1 cellular context compared by ENCODE assay signal in genomic region chr19:506404-507285, GRCh38.
A peak's percentile ranks its signal among the peaks of the same experiment; 100 is the strongest.
TF ChIP-seq lines count a peak whose summit lies in the region.

No MANE protein-coding gene starts in this region.

TF ChIP-seq in HepG2, 621 proteins besides CTCF, POLR2A, EP300 and RAD21 (continued from another document and continues in another):
- TF ChIP-seq BCL3 (CRISPR knock-in tag; IDR thresholded peaks at IDR 0.05) = no peak
- peak; percentile 37; the same call in 1 of the 2 replicates for TF ChIP-seq ZNF512B (CRISPR knock-in tag; IDR thresholded peaks at IDR 0.05; ENCODE audit: borderline replicate concordance)
- no peak for TF ChIP-seq ZNF326 (CRISPR knock-in tag; IDR thresholded peaks at IDR 0.05; ENCODE audit: borderline replicate concordance)
- TF ChIP-seq SMAD9 (CRISPR knock-in tag; IDR thresholded peaks at IDR 0.05) = no peak
- TF ChIP-seq ZMYM3 (CRISPR knock-in tag; IDR thresholded peaks at IDR 0.05) = peak; percentile 77
- peak; percentile 50; the same call in 1 of the 2 replicates for TF ChIP-seq ZBTB38 (CRISPR knock-in tag; IDR thresholded peaks at IDR 0.05)
- no peak for TF ChIP-seq CREM (IDR thresholded peaks at IDR 0.05)
- TF ChIP-seq CREM (CRISPR knock-in tag; IDR thresholded peaks at IDR 0.05) = no peak
- TF ChIP-seq ZNF572 (CRISPR knock-in tag; IDR thresholded peaks at IDR 0.05) = peak; percentile 44; the same call in 1 of the 2 replicates
- peak; percentile 62 for TF ChIP-seq ZNF414 (CRISPR knock-in tag; IDR thresholded peaks at IDR 0.05)
- TF ChIP-seq LBX2 (CRISPR knock-in tag; IDR thresholded peaks at IDR 0.05; ENCODE audit: borderline replicate concordance) = no peak
- TF ChIP-seq ZNF230 (CRISPR knock-in tag; IDR thresholded peaks at IDR 0.05) = peak; percentile 82; the same call in 1 of the 2 replicates
- TF ChIP-seq HNRNPK (IDR thresholded peaks at IDR 0.05; ENCODE audit: low read depth, low read length, poor library complexity, severe bottlenecking) = no peak
- no peak for TF ChIP-seq ZNF878 (CRISPR knock-in tag; IDR thresholded peaks at IDR 0.05)
- TF ChIP-seq ZBTB37 (CRISPR knock-in tag; IDR thresholded peaks at IDR 0.05) = 0 out of 2 replicates have a peak, but pooled peaks have one; percentile 36
- no peak for TF ChIP-seq TEF (CRISPR knock-in tag; IDR thresholded peaks at IDR 0.05)
- no peak for TF ChIP-seq PRDM4 (CRISPR knock-in tag; IDR thresholded peaks at IDR 0.05; ENCODE audit: borderline replicate concordance)
- no peak for TF ChIP-seq MATR3 (CRISPR knock-in tag; IDR thresholded peaks at IDR 0.05)
- TF ChIP-seq FOXO1 (CRISPR knock-in tag; IDR thresholded peaks at IDR 0.05) = peak; percentile 65
- peak; percentile 80 for TF ChIP-seq ZFY (CRISPR knock-in tag; IDR thresholded peaks at IDR 0.05)
- TF ChIP-seq NPAS2 (CRISPR knock-in tag; IDR thresholded peaks at IDR 0.05; ENCODE audit: borderline replicate concordance) = no peak
- no peak for TF ChIP-seq PTBP1 (IDR thresholded peaks at IDR 0.05; ENCODE audit: low read depth, low read length, poor library complexity, severe bottlenecking)
- peak; percentile 51; the same call in 1 of the 2 replicates for TF ChIP-seq MIER2 (CRISPR knock-in tag; IDR thresholded peaks at IDR 0.05)
- TF ChIP-seq MAZ (IDR thresholded peaks at IDR 0.05; ENCODE audit: borderline replicate concordance, low read depth, low read length) = no peak; the same call in 1 of the 2 replicates
- peak; percentile 89 for TF ChIP-seq MAZ (CRISPR knock-in tag; IDR thresholded peaks at IDR 0.05; ENCODE audit: low read depth)
- TF ChIP-seq HOXA9 (CRISPR knock-in tag; IDR thresholded peaks at IDR 0.05; ENCODE audit: borderline replicate concordance) = no peak
- peak; percentile 77 for TF ChIP-seq ZNF12 (CRISPR knock-in tag; IDR thresholded peaks at IDR 0.05)
- TF ChIP-seq SNRNP70 (IDR thresholded peaks at IDR 0.05; ENCODE audit: low read depth, low read length) = no peak
- TF ChIP-seq ARNT2 (CRISPR knock-in tag; IDR thresholded peaks at IDR 0.05; ENCODE audit: low read depth) = peak; percentile 25; the same call in 1 of the 2 replicates
- TF ChIP-seq NFIB (CRISPR knock-in tag; IDR thresholded peaks at IDR 0.05; ENCODE audit: borderline replicate concordance) = no peak
- TF ChIP-seq AKNA (CRISPR knock-in tag; IDR thresholded peaks at IDR 0.05; ENCODE audit: borderline replicate concordance) = no peak
- TF ChIP-seq STAT5B (CRISPR knock-in tag; IDR thresholded peaks at IDR 0.05) = no peak
- TF ChIP-seq ZNF24 (IDR thresholded peaks at IDR 0.05) = no peak
- TF ChIP-seq ZNF3 (CRISPR knock-in tag; IDR thresholded peaks at IDR 0.05) = no peak
- no peak for TF ChIP-seq ZNF317 (CRISPR knock-in tag; IDR thresholded peaks at IDR 0.05)
- no peak for TF ChIP-seq RBAK (CRISPR knock-in tag; IDR thresholded peaks at IDR 0.05)
- peak; percentile 64; the same call in 1 of the 2 replicates for TF ChIP-seq ZNF350 (CRISPR knock-in tag; IDR thresholded peaks at IDR 0.05; ENCODE audit: borderline replicate concordance, low read depth)
- TF ChIP-seq NCOA1 (CRISPR knock-in tag; IDR thresholded peaks at IDR 0.05) = no peak
- TF ChIP-seq RCOR2 (CRISPR knock-in tag; IDR thresholded peaks at IDR 0.05) = 0 out of 2 replicates have a peak, but pooled peaks have one; percentile 47
- TF ChIP-seq SP140L (CRISPR knock-in tag; IDR thresholded peaks at IDR 0.05; ENCODE audit: borderline replicate concordance) = no peak
- no peak for TF ChIP-seq BCLAF1 (IDR thresholded peaks at IDR 0.05)
- no peak for TF ChIP-seq ZNF776 (CRISPR knock-in tag; IDR thresholded peaks at IDR 0.05)
- 0 out of 2 replicates have a peak, but pooled peaks have one; percentile 56 for TF ChIP-seq ZNF329 (CRISPR knock-in tag; IDR thresholded peaks at IDR 0.05; ENCODE audit: low read depth)
- TF ChIP-seq ZNF720 (CRISPR knock-in tag; IDR thresholded peaks at IDR 0.05) = no peak
- TF ChIP-seq TIGD3 (CRISPR knock-in tag; IDR thresholded peaks at IDR 0.05; ENCODE audit: borderline replicate concordance) = 0 out of 2 replicates have a peak, but pooled peaks have one; percentile 52
- peak; percentile 51; the same call in 1 of the 2 replicates for TF ChIP-seq ZNF782 (CRISPR knock-in tag; IDR thresholded peaks at IDR 0.05; ENCODE audit: borderline replicate concordance)
- TF ChIP-seq ZNF484 (CRISPR knock-in tag; IDR thresholded peaks at IDR 0.05; ENCODE audit: borderline replicate concordance, low read depth) = no peak
